ENCODE assay signal across 27 cellular contexts in genomic region chr10:112746329-112746728, GRCh38.
"Had no signal": no experiment of that assay in that cellular context is flagged by ENCODE, and none has a peak within 500 bp of the region (broad histone marks: within the 10 kb centered on the region; RNA-seq: fewer than 3 reads in every experiment).

No MANE protein-coding gene starts in this region.

- DNase-seq: dermis blood vessel endothelial cell; effector memory CD4-positive, alpha-beta T cell; erythroblast; esophagus squamous epithelium; foreskin melanocyte; glutamatergic neuron; heart right ventricle; hypothalamus; immature natural killer cell; islet precursor cell; kidney glomerular epithelial cell; left colon; mammary epithelial cell; naive thymus-derived CD8-positive, alpha-beta T cell; nephron progenitor cell; occipital lobe; ovary; sigmoid colon; stimulated activated CD4-positive, alpha-beta T cell treated with anti-CD3 and anti-CD28 coated beads, Interleukin-2, amount 100 ng/mL, for 24 hours; stimulated activated CD4-positive, alpha-beta T cell treated with anti-CD3 and anti-CD28 coated beads, Interleukin-4, amount 100 ng/mL, for 24 hours; stimulated activated naive CD4-positive, alpha-beta T cell treated with Interleukin-2 at 50 U/mL for 16 hours; stomach; tibial artery; uterus had no signal

- ATAC-seq: left colon; naive thymus-derived CD8-positive, alpha-beta T cell; stimulated activated effector memory CD8-positive, alpha-beta T cell treated with anti-CD3 and anti-CD28 coated beads, Interleukin-12 subunit alpha, Interleukin-12 subunit beta, amount 100 ng/mL, for 72 hours had no signal

- H3K27ac ChIP-seq: coronary artery, esophagus squamous epithelium, heart right ventricle, ovary, sigmoid colon, stomach, tibial artery, upper lobe of left lung, uterus had no signal

- H3K4me3 Mint-ChIP-seq: immature natural killer cell; naive thymus-derived CD8-positive, alpha-beta T cell; nephron progenitor cell; stimulated activated effector memory CD8-positive, alpha-beta T cell treated with anti-CD3 and anti-CD28 coated beads, Interleukin-12 subunit alpha, Interleukin-12 subunit beta, amount 100 ng/mL, for 72 hours had no signal

- H3K27me3 ChIP-seq: esophagus squamous epithelium, heart right ventricle, ovary, sigmoid colon, stomach, tibial artery, upper lobe of left lung, uterus had no signal

- H3K36me3 ChIP-seq: esophagus squamous epithelium, heart right ventricle, ovary, sigmoid colon, stomach, tibial artery, upper lobe of left lung, uterus had no signal

- H3K9me3 ChIP-seq: esophagus squamous epithelium, heart right ventricle, ovary, sigmoid colon, stomach, tibial artery, upper lobe of left lung, uterus had no signal

- H3K27me3 Mint-ChIP-seq: naive thymus-derived CD8-positive, alpha-beta T cell had no signal

- H3K9me3 Mint-ChIP-seq: immature natural killer cell; naive thymus-derived CD8-positive, alpha-beta T cell; nephron progenitor cell; stimulated activated effector memory CD8-positive, alpha-beta T cell treated with anti-CD3 and anti-CD28 coated beads, Interleukin-12 subunit alpha, Interleukin-12 subunit beta, amount 100 ng/mL, for 72 hours had no signal

- H3K27ac Mint-ChIP-seq: immature natural killer cell; nephron progenitor cell; stimulated activated effector memory CD8-positive, alpha-beta T cell treated with anti-CD3 and anti-CD28 coated beads, Interleukin-12 subunit alpha, Interleukin-12 subunit beta, amount 100 ng/mL, for 72 hours had no signal

- H3K4me3 ChIP-seq: coronary artery, esophagus squamous epithelium, heart right ventricle, ovary, sigmoid colon, stomach, tibial artery, upper lobe of left lung, uterus had no signal

- H3K4me1 Mint-ChIP-seq: stimulated activated effector memory CD8-positive, alpha-beta T cell treated with anti-CD3 and anti-CD28 coated beads, Interleukin-12 subunit alpha, Interleukin-12 subunit beta, amount 100 ng/mL, for 72 hours had no signal

- H3K4me1 ChIP-seq: tibial artery, uterus had no signal
